In the genomic region with DNA sequence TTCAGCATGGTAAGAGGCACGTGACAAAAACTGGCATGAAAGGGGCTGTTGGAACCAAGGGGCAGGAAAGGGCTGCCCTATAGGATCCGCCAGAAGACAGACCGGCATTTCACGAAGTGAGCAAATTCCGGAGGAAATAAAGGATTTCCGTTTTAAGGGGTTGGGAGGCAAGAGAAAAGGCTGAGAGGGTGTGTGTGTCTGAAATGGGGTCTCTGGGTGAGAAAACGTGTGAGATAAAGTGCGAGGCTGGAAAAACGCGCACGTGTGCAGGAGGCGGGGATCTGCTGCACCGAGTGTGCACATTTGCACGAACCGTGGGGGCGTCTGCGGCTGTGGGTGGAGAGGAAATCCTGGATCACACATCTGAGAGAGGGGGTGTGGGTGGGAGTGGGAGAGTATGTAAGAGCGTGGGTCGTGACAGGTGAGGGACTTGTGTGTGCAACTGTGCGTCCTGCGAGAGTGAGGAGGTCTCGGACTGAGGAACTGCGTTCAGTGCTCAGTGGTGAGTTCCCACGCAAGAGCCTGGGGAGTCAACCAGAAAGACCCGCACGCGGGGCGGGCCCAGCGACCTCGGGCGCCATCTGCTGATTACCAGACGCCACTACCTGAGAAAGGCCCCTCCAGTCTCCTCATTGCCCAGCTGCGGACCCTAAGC, we compare ENCODE assay signal across 8 cellular contexts.
DNase-seq lines count a peak whose midpoint lies in the region.

No MANE protein-coding gene starts in this region.

- peaks cover 8 to 10% of the 10 kb centered on the region in 2 donors for H3K27me3 ChIP-seq in stomach smooth muscle (ENCODE audit: control insufficient read depth in 1 of 2, insufficient read depth in 2 of 2, low read length in 2 of 2)

- H3K4me3 ChIP-seq in stomach smooth muscle (ENCODE audit: low read length in 2 of 2): peak overlapping the region; percentile 63 to 67

- peak; percentile 51 for DNase-seq in NK-92 treated with Interleukin-12 subunit alpha and Interleukin-12 subunit beta, amount 100 ng/mL, for 24 hours (lab: John Stamatoyannopoulos, UW)
- DNase-seq in NK-92 (lab: John Stamatoyannopoulos, UW; ENCODE audit: unreplicated experiment) (no peak), LoVo (ENCODE audit: low spot score) (peak; percentile 84), SIG-M5 treated with dmso at 0.1 percent for 504 hours (lab: John Stamatoyannopoulos, UW; ENCODE audit: unreplicated experiment) (peak; percentile 91), germinal center (ENCODE audit: low spot score) (peak; percentile 88), nucleus accumbens (lab: John Stamatoyannopoulos, UW) (peak in 48 of 56 donors; percentile 5 to 75 (median 36))
- DNase-seq in activated naive CD4-positive, alpha-beta T cell (lab: John Stamatoyannopoulos, UW): peak; percentile 38 to 74 (median 54)

- no peak overlapping the region for H3K9ac ChIP-seq in stomach smooth muscle (ENCODE audit: low read length in 2 of 2)

- H3K9me3 ChIP-seq in stomach smooth muscle (ENCODE audit: control insufficient read depth in 2 of 2, low read length in 2 of 2): no peaks in the 10 kb centered on the region

- H3K27ac ChIP-seq in stomach smooth muscle (ENCODE audit: low read length): no peak overlapping the region

- peaks cover 7% of the 10 kb centered on the region for H3K4me1 ChIP-seq in stomach smooth muscle (ENCODE audit: control insufficient read depth, insufficient read depth, low read length)

- H3K36me3 ChIP-seq in stomach smooth muscle (ENCODE audit: control insufficient read depth in 2 of 2, insufficient read depth in 2 of 2, low read length in 2 of 2): no peaks in the 10 kb centered on the region
